Comparison of ENCODE assay signal across 8 cellular contexts in genomic region chr12:10153271-10154144, GRCh38. TPM values are rescaled to one million over a fixed set of nuclear protein-coding genes. Genes with fewer than 3 reads are reported as not detected.
A peak's percentile ranks its signal among the peaks of the same experiment; 100 is the strongest.
DNase-seq lines count a peak whose midpoint lies in the region; ATAC-seq, FAIRE-seq and TF ChIP-seq lines count a peak whose summit lies in the region.

No MANE protein-coding gene starts in this region.

- no peaks in the 10 kb centered on the region for H3K36me3 ChIP-seq in DOHH2 (ENCODE audit: control insufficient read depth, low read length)
- no peaks in the 10 kb centered on the region for H3K36me3 ChIP-seq in H1 (ENCODE audit: control insufficient read depth in 2 of 4, insufficient read depth in 4 of 4, low read length in 3 of 4)
- no peaks in the 10 kb centered on the region for H3K36me3 ChIP-seq in mesenchymal stem cell (ENCODE audit: control insufficient read depth in 1 of 2, insufficient read depth in 2 of 2, low read depth in 1 of 2, low read length in 2 of 2)

- H3K4me1 ChIP-seq in DOHH2 (ENCODE audit: control insufficient read depth, low read length): peaks cover 17% of the 10 kb centered on the region
- H3K4me1 ChIP-seq in H1 (replicated peaks in 1 of 4; ENCODE audit: control insufficient read depth in 3 of 4, insufficient read depth in 4 of 4, low read length in 3 of 4): peaks cover 0 to 4% (median 1%) of the 10 kb centered on the region in 4 experiments; a peak in 2 of 7 replicates
- H3K4me1 ChIP-seq in mesenchymal stem cell (ENCODE audit: control insufficient read depth, insufficient read depth, low read depth, low read length): peaks cover 6% of the 10 kb centered on the region

- H3K79me2 ChIP-seq in DOHH2 (ENCODE audit: control insufficient read depth, low read length) (no peaks in the 10 kb centered on the region), H1 (ENCODE audit: control insufficient read depth in 1 of 2, insufficient read depth in 2 of 2, low read length in 2 of 2) (no peaks in the 10 kb centered on the region)

- H3K79me1 ChIP-seq in H1 (ENCODE audit: low read depth, low read length) (no peaks in the 10 kb centered on the region), mesenchymal stem cell (replicated peaks; ENCODE audit: low read length, poor library complexity, severe bottlenecking) (no peaks in the 10 kb centered on the region)

- H3K9ac ChIP-seq in H1 (replicated peaks in 1 of 4; ENCODE audit: extremely low read depth in 1 of 4, low read depth in 3 of 4, low read length in 3 of 4) (peak overlapping the region in 3 of 4 experiments; percentile 14 to 81 (median 77); a peak in 6 of 7 replicates), mesenchymal stem cell (ENCODE audit: low read length) (peak overlapping the region; percentile 91)

- no peak for TF ChIP-seq EP300 in H1 (IDR thresholded peaks at IDR 0.05; ENCODE audit: borderline replicate concordance in 1 of 2, low read depth in 2 of 2, low read length in 2 of 2)

- H4K8ac ChIP-seq in H1 (ENCODE audit: extremely low read depth, insufficient read depth, low read length) (peak overlapping the region; percentile 47; the same call in 1 of the 2 replicates), mesenchymal stem cell (ENCODE audit: low read length) (peak overlapping the region; percentile 90)

- H3K4me3 ChIP-seq in DOHH2 (ENCODE audit: low read length): peak overlapping the region; percentile 33; the same call in 1 of the 2 replicates
- peak overlapping the region; percentile 50 to 70 (median 66) for H3K4me3 ChIP-seq in H1 (ENCODE audit: extremely low read depth in 1 of 4, insufficient read depth in 2 of 4, low read depth in 3 of 4, low read length in 4 of 4)
- H3K4me3 ChIP-seq in mesenchymal stem cell (ENCODE audit: insufficient read depth in 1 of 2, low read depth in 1 of 2, low read length in 2 of 2): peak overlapping the region; percentile 61 to 76

- H2BK5ac ChIP-seq in H1 (ENCODE audit: low read depth, low read length) (peak overlapping the region; percentile 80; the same call in 1 of the 2 replicates), mesenchymal stem cell (ENCODE audit: low read depth, low read length, poor library complexity, severe bottlenecking) (no peak overlapping the region)

- H3K27me3 ChIP-seq in DOHH2 (ENCODE audit: control insufficient read depth, low read length) (peaks cover 3% of the 10 kb centered on the region), H1 (replicated peaks in 1 of 4; ENCODE audit: control insufficient read depth in 3 of 4, extremely low read depth in 1 of 4, insufficient read depth in 3 of 4, low read length in 3 of 4) (no peaks in the 10 kb centered on the region), mesenchymal stem cell (ENCODE audit: control insufficient read depth in 1 of 2, insufficient read depth in 1 of 2, low read length in 2 of 2) (no peaks in the 10 kb centered on the region)

- ATAC-seq in HG02852 (IDR thresholded peaks at IDR 0.05; ENCODE audit: unreplicated experiment) (peak; percentile 55), GM19324 (IDR thresholded peaks at IDR 0.05; ENCODE audit: low FRiP score, unreplicated experiment) (no peak)

- H3K9me3 ChIP-seq in DOHH2 (ENCODE audit: control insufficient read depth, insufficient read depth, low read length) (no peaks in the 10 kb centered on the region), H1 (ENCODE audit: insufficient read depth in 2 of 2, low read depth in 1 of 2, low read length in 1 of 2) (no peaks in the 10 kb centered on the region), mesenchymal stem cell (ENCODE audit: control insufficient read depth, low read length) (no peaks in the 10 kb centered on the region)

- H3F3A ChIP-seq in DOHH2 (ENCODE audit: control insufficient read depth, insufficient read depth): peaks cover 3% of the 10 kb centered on the region; the same call in 1 of the 2 replicates

- H3K4me2 ChIP-seq in DOHH2 (ENCODE audit: low read length): peak overlapping the region; percentile 53
- peak overlapping the region; percentile 75 to 83 for H3K4me2 ChIP-seq in H1 (ENCODE audit: insufficient read depth in 1 of 2, low read depth in 2 of 2, low read length in 2 of 2)
- H3K4me2 ChIP-seq in mesenchymal stem cell (ENCODE audit: low read length, poor library complexity, severe bottlenecking): peak overlapping the region; percentile 85

- no peak overlapping the region for H2BK20ac ChIP-seq in H1 (ENCODE audit: low read length)

- peak overlapping the region; percentile 34 for H3K56ac ChIP-seq in H1 (replicated peaks; ENCODE audit: insufficient read length, low read depth, low read length)

- POLR2A ChIA-PET in H1 (lab: Charles Lee; ENCODE audit: partially characterized antibody): interaction anchor here (0.5 to 2.0 kb wide), 11 partner anchors 10 to 260 kb away, joined by 3 to 14 read pairs (median 4); partner anchors contain the start of genes CLEC7A and GABARAPL1

- DNase-seq in NCI-H748 (lab: John Stamatoyannopoulos, UW; ENCODE audit: unreplicated experiment): peak; percentile 72
- peak; percentile 12 to 25 for DNase-seq in activated CD8-positive, alpha-beta memory T cell treated with anti-CD3 and anti-CD28 coated beads for 4 hours (ENCODE audit: low read depth in 2 of 2)
- peak; percentile 61 to 82 for DNase-seq in H1 (ENCODE audit: low read depth in 1 of 2, low spot score in 2 of 2)
- DNase-seq in mesenchymal stem cell: peak; percentile 82
- DNase-seq in stimulated activated CD4-positive, alpha-beta T cell treated with anti-CD3 and anti-CD28 coated beads, TNF-alpha, amount 100 ng/mL, for 4 hours (ENCODE audit: low read depth in 3 of 3): peak; percentile 15 to 31 (median 28)

- no peaks in the 10 kb centered on the region for H3K9me2 ChIP-seq in DOHH2 (replicated peaks; ENCODE audit: control insufficient read depth, low read length)

- 0 out of 2 replicates have a peak overlapping the region, but pooled peaks have one; percentile 55 for H2BK12ac ChIP-seq in H1 (ENCODE audit: low read depth, low read length)
- H2BK12ac ChIP-seq in mesenchymal stem cell (ENCODE audit: low read length in 2 of 2): peak overlapping the region; percentile 32 to 93

- H2AK5ac ChIP-seq in H1 (ENCODE audit: low read depth, low read length): no peak overlapping the region
- H2AK5ac ChIP-seq in mesenchymal stem cell (ENCODE audit: low read length, severe bottlenecking): no peak overlapping the region

- H2AFZ ChIP-seq in H1 (ENCODE audit: low read length) (peak overlapping the region; percentile 97), mesenchymal stem cell (ENCODE audit: low read depth, low read length) (peak overlapping the region; percentile 91)

- TF ChIP-seq POLR2A in H1 (IDR thresholded peaks at IDR 0.05; ENCODE audit: control extremely low read depth in 1 of 2, low read depth in 2 of 2, low read length in 2 of 2): peak; percentile 32 to 39; a peak in 2 of 3 replicates

- no peak overlapping the region for H3K23ac ChIP-seq in H1 (ENCODE audit: insufficient read length)
- peak overlapping the region in 1 of 2 experiments; percentile 73 for H3K23ac ChIP-seq in mesenchymal stem cell (ENCODE audit: low read length in 2 of 2)

- H3K27ac ChIP-seq in DOHH2 (ENCODE audit: low read depth, low read length) (no peak overlapping the region), H1 (ENCODE audit: low read depth, low read length) (peak overlapping the region; percentile 51; the same call in 1 of the 2 replicates), mesenchymal stem cell (ENCODE audit: low read length, poor library complexity, severe bottlenecking) (peak overlapping the region; percentile 40)

- peak overlapping the region; percentile 22 for H4K91ac ChIP-seq in H1 (replicated peaks; ENCODE audit: insufficient read length, low read length)
- peak overlapping the region; percentile 44 for H4K91ac ChIP-seq in mesenchymal stem cell (ENCODE audit: low read length)

- no peak overlapping the region for H3K4ac ChIP-seq in H1 (replicated peaks; ENCODE audit: insufficient read length, low read depth, low read length)
- H3K4ac ChIP-seq in mesenchymal stem cell (ENCODE audit: low read depth in 1 of 2, low read length in 2 of 2): peak overlapping the region; percentile 79 to 86

- TF ChIP-seq RAD21 in H1 (IDR thresholded peaks at IDR 0.05 in 1 of 2, conservative IDR thresholded peaks at IDR 0.05 in 1 of 2; ENCODE audit: low read depth in 2 of 2, low read length in 2 of 2): peak; percentile 54 to 66

- peak overlapping the region; percentile 95 for H3K18ac ChIP-seq in H1 (ENCODE audit: extremely low read depth, low read length)
- peak overlapping the region; percentile 63 to 92 for H3K18ac ChIP-seq in mesenchymal stem cell (ENCODE audit: low read depth in 1 of 2, low read length in 2 of 2)

- peak; percentile 89 for FAIRE-seq in H1 (lab: Jason Lieb, UNC)

- peak overlapping the region; percentile 2 for H2BK120ac ChIP-seq in H1 (replicated peaks; ENCODE audit: low read depth, low read length)
- H2BK120ac ChIP-seq in mesenchymal stem cell (ENCODE audit: low read depth, low read length): peak overlapping the region; percentile 69

- TF ChIP-seq CTCF in DOHH2 (IDR thresholded peaks at IDR 0.05; ENCODE audit: low read depth, low read length, poor library complexity, severe bottlenecking): peak; percentile 78
- peak; percentile 15 to 67 (median 56) for TF ChIP-seq CTCF in H1 (IDR thresholded peaks at IDR 0.05; ENCODE audit: control extremely low read depth in 1 of 3, insufficient read depth in 1 of 3, low read depth in 1 of 3, low read length in 3 of 3)

- 2% methylated on average over 44 of the region's 46 CpGs; no CpG with 5 or more reads in 1 of the 2 experiments for WGBS in H1 (ENCODE audit: extremely low coverage in 1 of 2, insufficient coverage in 1 of 2, insufficient read length in 1 of 2, insufficient replicate concordance in 2 of 2, low coverage in 1 of 2, low lambda C conversion rate in 2 of 2, missing lambda C conversion rate in 1 of 2), 2 experiments
- WGBS in mesenchymal stem cell: 2% methylated on average over 38 of the region's 46 CpGs

- H3K14ac ChIP-seq in H1 (ENCODE audit: insufficient read length) (no peak overlapping the region), mesenchymal stem cell (ENCODE audit: low read length in 2 of 2) (no peak overlapping the region)

- H4K20me1 ChIP-seq in DOHH2 (ENCODE audit: control insufficient read depth, insufficient read depth, low read depth, low read length) (no peaks in the 10 kb centered on the region), H1 (replicated peaks in 1 of 2; ENCODE audit: control insufficient read depth in 1 of 2, insufficient read depth in 2 of 2, low read length in 2 of 2) (no peaks in the 10 kb centered on the region)

- H4K5ac ChIP-seq in H1 (ENCODE audit: insufficient read length, low read depth, low read length): peak overlapping the region; percentile 19

- CTCF ChIA-PET in H1 (lab: Charles Lee; ENCODE audit: partially characterized antibody): interaction anchor here (0.6 to 4.5 kb wide), 37 partner anchors 8 to 522 kb away, joined by 3 to 36 read pairs (median 4); partner anchors contain the start of genes CLEC12B and OLR1

- peaks cover 5% of the 10 kb centered on the region for H3K23me2 ChIP-seq in H1 (ENCODE audit: low read depth, low read length)

- H2BK15ac ChIP-seq in H1 (ENCODE audit: low read length): peak overlapping the region; percentile 95
- H2BK15ac ChIP-seq in mesenchymal stem cell (ENCODE audit: low read depth, poor library complexity, severe bottlenecking): peak overlapping the region; percentile 60

RNA-seq across cellular contexts. Expression of gene OLR1, which starts 18.4 kb away (rescaled TPM):
- total RNA-seq in H1 (2021; fragmentation: NEBNext Ultra II Directional; extraction: Animal tissue kit (Norgen Biotek cat#: 25700)): not detected in 2 replicates
- polyA plus RNA-seq in H1 (2011; rRNA removed): not detected in 2 replicates
- polyA plus RNA-seq in H1 (2011; cell fraction: cytosol; rRNA removed): not detected
- polyA plus RNA-seq in H1 (2011; cell fraction: nucleus; rRNA removed): not detected
- not detected in 4 replicates for polyA plus RNA-seq in H1 (2012, experiment 1 of 2)
- not detected for polyA plus RNA-seq in H1 (2012, experiment 2 of 2)
- not detected for polyA plus RNA-seq in H1 (2013, experiment 1 of 2)
- polyA plus RNA-seq in H1 (2013, experiment 2 of 2): not detected
- polyA minus RNA-seq in H1 (2011; rRNA and poly(A)+ RNA removed): not detected in 2 replicates
- 0.88 TPM for polyA minus RNA-seq in H1 (2011; cell fraction: cytosol; rRNA and poly(A)+ RNA removed)
- polyA minus RNA-seq in H1 (2011; cell fraction: nucleus; rRNA and poly(A)+ RNA removed): 0.80 TPM
- 39.3 TPM for polyA plus RNA-seq in mesenchymal stem cell (2013, experiment 1 of 2)
- polyA plus RNA-seq in mesenchymal stem cell (2013, experiment 2 of 2): 41.5 TPM

RNA-seq across cellular contexts. Expression of gene CLEC7A, which starts 23.5 kb away (rescaled TPM):
- total RNA-seq in H1 (2021; fragmentation: NEBNext Ultra II Directional; extraction: Animal tissue kit (Norgen Biotek cat#: 25700)): 0.15 TPM in 1 of 2 replicates, not detected in the other
- polyA plus RNA-seq in H1 (2011; rRNA removed): 0.06 and 0.09 TPM in 2 replicates
- polyA plus RNA-seq in H1 (2011; cell fraction: cytosol; rRNA removed): 0.13 TPM
- not detected for polyA plus RNA-seq in H1 (2011; cell fraction: nucleus; rRNA removed)
- polyA plus RNA-seq in H1 (2012, experiment 1 of 2): 0.13 to 0.20 TPM (median 0.19 TPM) in 3 of 4 replicates, not detected in the other
- polyA plus RNA-seq in H1 (2012, experiment 2 of 2): not detected
- 0.08 TPM for polyA plus RNA-seq in H1 (2013, experiment 1 of 2)
- not detected for polyA plus RNA-seq in H1 (2013, experiment 2 of 2)
- polyA minus RNA-seq in H1 (2011; rRNA and poly(A)+ RNA removed): 0.32 TPM in 1 of 2 replicates, not detected in the other
- polyA minus RNA-seq in H1 (2011; cell fraction: cytosol; rRNA and poly(A)+ RNA removed): not detected
- not detected for polyA minus RNA-seq in H1 (2011; cell fraction: nucleus; rRNA and poly(A)+ RNA removed)
- 0.11 TPM for polyA plus RNA-seq in mesenchymal stem cell (2013, experiment 1 of 2)
- 0.05 TPM for polyA plus RNA-seq in mesenchymal stem cell (2013, experiment 2 of 2)

RNA-seq across cellular contexts. Expression of gene TMEM52B, which starts 25.3 kb away (rescaled TPM):
- not detected in 2 replicates for total RNA-seq in H1 (2021; fragmentation: NEBNext Ultra II Directional; extraction: Animal tissue kit (Norgen Biotek cat#: 25700))
- not detected in 2 replicates for polyA plus RNA-seq in H1 (2011; rRNA removed)
- not detected for polyA plus RNA-seq in H1 (2011; cell fraction: cytosol; rRNA removed)
- polyA plus RNA-seq in H1 (2011; cell fraction: nucleus; rRNA removed): not detected
- polyA plus RNA-seq in H1 (2012, experiment 1 of 2): not detected in 4 replicates
- not detected for polyA plus RNA-seq in H1 (2012, experiment 2 of 2)
- not detected for polyA plus RNA-seq in H1 (2013, experiment 1 of 2)
- polyA plus RNA-seq in H1 (2013, experiment 2 of 2): not detected
- polyA minus RNA-seq in H1 (2011; rRNA and poly(A)+ RNA removed): not detected in 2 replicates
- not detected for polyA minus RNA-seq in H1 (2011; cell fraction: cytosol; rRNA and poly(A)+ RNA removed)
- polyA minus RNA-seq in H1 (2011; cell fraction: nucleus; rRNA and poly(A)+ RNA removed): not detected
- polyA plus RNA-seq in mesenchymal stem cell (2013, experiment 1 of 2): 5.3 TPM
- polyA plus RNA-seq in mesenchymal stem cell (2013, experiment 2 of 2): 6.4 TPM

RNA-seq across cellular contexts. Expression of gene CLEC1A, which starts 54.7 kb away (rescaled TPM):
- not detected in 2 replicates for total RNA-seq in H1 (2021; fragmentation: NEBNext Ultra II Directional; extraction: Animal tissue kit (Norgen Biotek cat#: 25700))
- 0.13 and 0.20 TPM in 2 replicates for polyA plus RNA-seq in H1 (2011; rRNA removed)
- polyA plus RNA-seq in H1 (2011; cell fraction: cytosol; rRNA removed): 0.06 TPM
- polyA plus RNA-seq in H1 (2011; cell fraction: nucleus; rRNA removed): 0.04 TPM
- polyA plus RNA-seq in H1 (2012, experiment 1 of 2): 0.15 to 0.20 TPM (median 0.19 TPM) in 3 of 4 replicates, not detected in the other
- not detected for polyA plus RNA-seq in H1 (2012, experiment 2 of 2)
- polyA plus RNA-seq in H1 (2013, experiment 1 of 2): 0.16 TPM
- 0.11 TPM for polyA plus RNA-seq in H1 (2013, experiment 2 of 2)
- 0.24 TPM in 1 of 2 replicates, not detected in the other for polyA minus RNA-seq in H1 (2011; rRNA and poly(A)+ RNA removed)
- polyA minus RNA-seq in H1 (2011; cell fraction: cytosol; rRNA and poly(A)+ RNA removed): not detected
- not detected for polyA minus RNA-seq in H1 (2011; cell fraction: nucleus; rRNA and poly(A)+ RNA removed)
- polyA plus RNA-seq in mesenchymal stem cell (2013, experiment 1 of 2): 0.87 TPM
- 0.82 TPM for polyA plus RNA-seq in mesenchymal stem cell (2013, experiment 2 of 2)

RNA-seq across cellular contexts. Expression of gene GABARAPL1, which starts 59.2 kb away (rescaled TPM):
- 80.9 and 87.9 TPM in 2 replicates for total RNA-seq in H1 (2021; fragmentation: NEBNext Ultra II Directional; extraction: Animal tissue kit (Norgen Biotek cat#: 25700))
- 35.9 and 56.1 TPM in 2 replicates for polyA plus RNA-seq in H1 (2011; rRNA removed)
- 72.5 TPM for polyA plus RNA-seq in H1 (2011; cell fraction: cytosol; rRNA removed)
- 30.2 TPM for polyA plus RNA-seq in H1 (2011; cell fraction: nucleus; rRNA removed)
- 77.9 to 103 TPM (median 89.7 TPM) in 4 replicates for polyA plus RNA-seq in H1 (2012, experiment 1 of 2)
- polyA plus RNA-seq in H1 (2012, experiment 2 of 2): 34.4 TPM
- 39.6 TPM for polyA plus RNA-seq in H1 (2013, experiment 1 of 2)
- 41.7 TPM for polyA plus RNA-seq in H1 (2013, experiment 2 of 2)
- polyA minus RNA-seq in H1 (2011; rRNA and poly(A)+ RNA removed): 57.8 and 71.4 TPM in 2 replicates
- 26.6 TPM for polyA minus RNA-seq in H1 (2011; cell fraction: cytosol; rRNA and poly(A)+ RNA removed)
- polyA minus RNA-seq in H1 (2011; cell fraction: nucleus; rRNA and poly(A)+ RNA removed): 35.1 TPM
- polyA plus RNA-seq in mesenchymal stem cell (2013, experiment 1 of 2): 86.8 TPM
- polyA plus RNA-seq in mesenchymal stem cell (2013, experiment 2 of 2): 86.2 TPM

Comparison
In these comparisons a context has a peak if more than half of its experiments do, and no peak if none do; other contexts are left out.
1. DNase-seq: peak in every context shown above with its lines; median percentile 82 in mesenchymal stem cell; 72 in NCI-H748; 72 in H1; 28 in stimulated activated CD4-positive, alpha-beta T cell treated with anti-CD3 and anti-CD28 coated beads, TNF-alpha, amount 100 ng/mL, for 4 hours; 18 in activated CD8-positive, alpha-beta memory T cell treated with anti-CD3 and anti-CD28 coated beads for 4 hours.